Comparison of ENCODE assay signal across 8 cellular contexts in genomic region chr14:95597784-95598204, GRCh38.
DNase-seq lines count a peak whose midpoint lies in the region; ATAC-seq and TF ChIP-seq lines count a peak whose summit lies in the region.

No MANE protein-coding gene starts in this region.

- no peaks in the 10 kb centered on the region for H3K36me3 ChIP-seq in smooth muscle cell (ENCODE audit: low read depth)
- no peaks in the 10 kb centered on the region for H3K36me3 ChIP-seq in gastrocnemius medialis

- no peak overlapping the region for H3K9ac ChIP-seq in smooth muscle cell (ENCODE audit: low read depth)

- H3K4me2 ChIP-seq in smooth muscle cell: peak overlapping the region; percentile 78

- in situ Hi-C loops in gastrocnemius medialis (cut with MboI; ENCODE audit: low sequenced_read_pairs in 4 of 4): no loop called here

- H3K27me3 ChIP-seq in smooth muscle cell (ENCODE audit: low read depth) (no peaks in the 10 kb centered on the region), gastrocnemius medialis (peaks cover 4 to 9% (median 8%) of the 10 kb centered on the region in 3 donors)

- ATAC-seq in gastrocnemius medialis: no peak

- no peaks in the 10 kb centered on the region for H3K79me2 ChIP-seq in smooth muscle cell (ENCODE audit: low read depth)

- H3K9me3 ChIP-seq in smooth muscle cell (replicated peaks; ENCODE audit: low read depth) (no peaks in the 10 kb centered on the region), gastrocnemius medialis (no peaks in the 10 kb centered on the region)

- H3K4me1 ChIP-seq in smooth muscle cell (ENCODE audit: low read depth): peaks cover 5% of the 10 kb centered on the region
- no peaks in the 10 kb centered on the region for H3K4me1 ChIP-seq in gastrocnemius medialis

- no peaks in the 10 kb centered on the region for H3F3A ChIP-seq in smooth muscle cell (ENCODE audit: low read depth)

- TF ChIP-seq CTCF in fibroblast of mammary gland (conservative IDR thresholded peaks at IDR 0.05; ENCODE audit: control insufficient read depth, insufficient read depth, low read depth, low read length): no peak
- no peak for TF ChIP-seq CTCF in smooth muscle cell (IDR thresholded peaks at IDR 0.05; ENCODE audit: borderline replicate concordance, insufficient read depth, poor library complexity, severe bottlenecking)
- TF ChIP-seq CTCF in gastrocnemius medialis (IDR thresholded peaks at IDR 0.05 in 4 of 5, conservative IDR thresholded peaks at IDR 0.05 in 1 of 5): no peak

- H4K20me1 ChIP-seq in smooth muscle cell (ENCODE audit: low read depth): no peaks in the 10 kb centered on the region

- 4% methylated on average over 19 of the region's 19 CpGs for WGBS in smooth muscle cell (ENCODE audit: low lambda C conversion rate)

- no peak for TF ChIP-seq POLR2A in gastrocnemius medialis (IDR thresholded peaks at IDR 0.05)

- no peak overlapping the region for H3K27ac ChIP-seq in smooth muscle cell (ENCODE audit: low read depth)
- H3K27ac ChIP-seq in gastrocnemius medialis: no peak overlapping the region

- intact Hi-C loops in gastrocnemius medialis (cut with DNase I; ENCODE audit: low total_unique reads): no loop called here

- H3K4me3 ChIP-seq in fibroblast of mammary gland (ENCODE audit: control insufficient read depth, low read depth, low read length) (no peak overlapping the region), smooth muscle cell (peak overlapping the region; percentile 28), gastrocnemius medialis (no peak overlapping the region)

- peak overlapping the region; percentile 62 for H2AFZ ChIP-seq in smooth muscle cell (ENCODE audit: low read depth)

- DNase-seq in stimulated activated CD4-positive, alpha-beta T cell treated with anti-CD3 and anti-CD28 coated beads, Interleukin-1b, Interleukin-23, amount 100 ng/mL, for 48 hours: peak; percentile 2
- no peak for DNase-seq in stimulated activated CD4-positive, alpha-beta T cell treated with anti-CD3 and anti-CD28 coated beads, Interleukin-2, amount 100 ng/mL, for 48 hours
- peak; percentile 22 for DNase-seq in NCI-H2171 (lab: John Stamatoyannopoulos, UW)
- DNase-seq in fibroblast of mammary gland (ENCODE audit: low read depth): peak; percentile 72
- DNase-seq in smooth muscle cell (lab: John Stamatoyannopoulos, UW; ENCODE audit: unreplicated experiment): no peak
- no peak for DNase-seq in gastrocnemius medialis
- DNase-seq in activated CD4-positive, alpha-beta T cell treated with anti-CD3 and anti-CD28 coated beads, Interleukin-2, amount 50 U/mL, for 1 hour: no peak
- no peak for DNase-seq in activated CD4-positive, CD25-positive, alpha-beta regulatory T cell treated with anti-CD3 and anti-CD28 coated beads, Interleukin-2, amount 50 U/mL, for 72 hours

Comparison
In these comparisons a context has a peak if more than half of its experiments do, and no peak if none do; other contexts are left out.
1. DNase-seq: peak in stimulated activated CD4-positive, alpha-beta T cell treated with anti-CD3 and anti-CD28 coated beads, Interleukin-1b, Interleukin-23, amount 100 ng/mL, for 48 hours (single experiment), NCI-H2171 (single experiment) and fibroblast of mammary gland (single experiment); none in stimulated activated CD4-positive, alpha-beta T cell treated with anti-CD3 and anti-CD28 coated beads, Interleukin-2, amount 100 ng/mL, for 48 hours (0 of 2), smooth muscle cell (single experiment), gastrocnemius medialis (0 of 2), activated CD4-positive, alpha-beta T cell treated with anti-CD3 and anti-CD28 coated beads, Interleukin-2, amount 50 U/mL, for 1 hour (single experiment) and activated CD4-positive, CD25-positive, alpha-beta regulatory T cell treated with anti-CD3 and anti-CD28 coated beads, Interleukin-2, amount 50 U/mL, for 72 hours (single experiment).